15 cellular contexts compared by ENCODE assay signal in the genomic region with DNA sequence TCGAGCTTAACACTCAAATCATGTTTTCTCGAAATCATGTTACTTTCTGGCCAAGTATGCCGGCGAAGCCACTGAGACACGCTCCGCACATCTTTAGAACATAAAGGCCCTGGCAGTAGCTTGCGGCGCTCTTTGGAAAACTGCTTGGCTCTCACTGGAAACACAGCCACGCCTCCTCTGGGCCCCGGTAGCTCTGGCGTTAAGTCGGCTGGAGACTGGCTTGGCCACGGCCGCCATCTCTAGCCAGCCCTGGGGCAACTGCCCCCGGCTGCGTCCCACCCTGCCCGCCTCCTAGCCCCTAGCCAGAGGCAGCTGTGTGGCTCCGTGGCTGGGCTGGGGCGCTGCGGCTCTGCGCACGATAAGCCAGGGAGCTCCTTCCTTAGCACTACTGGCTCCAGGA. TPM values are rescaled to one million over a fixed set of nuclear protein-coding genes. Genes with fewer than 3 reads are reported as not detected.
DNase-seq lines count a peak whose midpoint lies in the region; ATAC-seq and TF ChIP-seq lines count a peak whose summit lies in the region.
"Had no signal": no experiment of that assay in that cellular context is flagged by ENCODE, and none has a peak within 500 bp of the region (broad histone marks: within the 10 kb centered on the region; RNA-seq: fewer than 3 reads in every experiment).

No MANE protein-coding gene starts in this region.

- H3K4me2 ChIP-seq in SK-N-SH = no peak overlapping the region

- WGBS in SK-N-SH (ENCODE audit: low lambda C conversion rate) = 82% methylated on average over 12 of the region's 22 CpGs
- WGBS in aorta, 2 donors = 76 to 83% methylated on average over 22 of the region's 22 CpGs

- no peak overlapping the region for H3K9ac ChIP-seq in SK-N-SH

- H3K36me3 ChIP-seq in SK-N-SH (replicated peaks in 1 of 2; ENCODE audit: control insufficient read depth in 1 of 2, insufficient read depth in 2 of 2, low read length in 1 of 2) (no peaks in the 10 kb centered on the region), aorta (ENCODE audit: control insufficient read depth in 1 of 2, insufficient read depth in 2 of 2, low read length in 1 of 2) (no peaks in the 10 kb centered on the region)
- H3K36me3 ChIP-seq: left lung had no signal

- peaks cover 25% of the 10 kb centered on the region for H3K27me3 ChIP-seq in SK-N-SH (ENCODE audit: insufficient read depth)
- no peaks in the 10 kb centered on the region for H3K27me3 ChIP-seq in aorta (ENCODE audit: control insufficient read depth in 1 of 2, insufficient read depth in 2 of 2, low read length in 1 of 2)

- POLR2A ChIA-PET in SK-N-SH (lab: Yijun Ruan, JAX) = interaction anchor here (1.5 kb wide), 1 partner anchor 9 kb away, joined by 3 read pairs; a partner anchor contains a TSS

- intact Hi-C loops in aorta (cut with DNase I) = loop anchor here in 1 of 2 donors (5.0 kb wide), 1 partner anchor 77 kb away; no protein-coding TSS in a partner anchor

- H3K79me2 ChIP-seq in SK-N-SH (ENCODE audit: insufficient read depth) = no peaks in the 10 kb centered on the region

- peaks cover 0 to 31% of the 10 kb centered on the region in 2 experiments; a peak in 1 of 4 replicates for H3K4me1 ChIP-seq in SK-N-SH (ENCODE audit: control insufficient read depth in 1 of 2, insufficient read depth in 2 of 2, low read depth in 1 of 2, low read length in 1 of 2)
- peaks cover 0 to 2% of the 10 kb centered on the region in 2 donors for H3K4me1 ChIP-seq in aorta (ENCODE audit: control insufficient read depth in 1 of 2, insufficient read depth in 2 of 2, low read length in 2 of 2)

- no peak for TF ChIP-seq RAD21 in SK-N-SH (IDR thresholded peaks at IDR 0.05; ENCODE audit: low read length)

- no peak overlapping the region for H2AFZ ChIP-seq in SK-N-SH (ENCODE audit: low read depth)

- H3K9me2 ChIP-seq in SK-N-SH = no peaks in the 10 kb centered on the region

- no peak for TF ChIP-seq CTCF in SK-N-SH (IDR thresholded peaks at IDR 0.05)

- CTCF ChIA-PET in SK-N-SH (lab: Yijun Ruan, JAX) = interaction anchor here (0.8 to 19.0 kb wide), 18 partner anchors 12 to 108 kb away, joined by 3 to 668 read pairs (median 7); no protein-coding TSS in a partner anchor

- TF ChIP-seq EP300 in SK-N-SH (IDR thresholded peaks at IDR 0.05; ENCODE audit: borderline replicate concordance in 1 of 2, low read depth in 1 of 2, low read length in 1 of 2) = no peak

- no peaks in the 10 kb centered on the region for H3K9me3 ChIP-seq in SK-N-SH
- no peaks in the 10 kb centered on the region for H3K9me3 ChIP-seq in aorta (ENCODE audit: control insufficient read depth, low read length)
- H3K9me3 ChIP-seq: left lung had no signal

- peak; percentile 32 for DNase-seq in SK-N-SH
- peak; percentile 52 for DNase-seq in fibroblast of peridontal ligament (ENCODE audit: extremely low read depth)
- peak; percentile 44 for DNase-seq in occipital lobe (lab: John Stamatoyannopoulos, UW)
- peak in 1 of 2 donors; percentile 47 for DNase-seq in aorta
- DNase-seq in COLO829 (ENCODE audit: low spot score) = no peak
- DNase-seq in NCI-H2107 (lab: John Stamatoyannopoulos, UW) = no peak
- no peak for DNase-seq in activated gamma-delta T cell treated with Interleukin-2 at 50 U/mL for 16 hours
- DNase-seq: activated CD4-positive, alpha-beta T cell treated with anti-CD3 and anti-CD28 coated beads, Interleukin-2, amount 10 ng/mL, durations not matched to agents 7 days and 5 days; activated naive CD4-positive, alpha-beta T cell treated with anti-CD3 and anti-CD28 coated beads, Interleukin-2, amount 50 U/mL, for 16 hours; CD4-positive, CD25-positive, alpha-beta regulatory T cell; effector CD4-positive, alpha-beta T cell; NCI-H774 had no signal

- ATAC-seq in SK-N-SH treated with all-trans-retinoic acid at 6 μM for 48 hours (no peak), aorta (ENCODE audit: low FRiP score) (peak; percentile 24)
- ATAC-seq: Panc1 had no signal

- H4K20me1 ChIP-seq in SK-N-SH (ENCODE audit: insufficient read depth) = no peaks in the 10 kb centered on the region

- H3K4me3 ChIP-seq in SK-N-SH (ENCODE audit: low read depth in 2 of 2, low read length in 1 of 2) = no peak overlapping the region
- H3K4me3 ChIP-seq in aorta (ENCODE audit: low read length in 2 of 2) = no peak overlapping the region
- H3K4me3 ChIP-seq: left lung had no signal

- no peaks in the 10 kb centered on the region for H3F3A ChIP-seq in SK-N-SH (replicated peaks; ENCODE audit: insufficient read depth)

- no peak overlapping the region for H3K27ac ChIP-seq in SK-N-SH (ENCODE audit: low read depth in 2 of 2, low read length in 1 of 2)
- H3K27ac ChIP-seq in aorta (ENCODE audit: low read depth in 1 of 2, low read length in 2 of 2) = no peak overlapping the region

TF ChIP-seq in SK-N-SH, 30 proteins besides CTCF, POLR2A, EP300 and RAD21:
- TF ChIP-seq MXI1 (IDR thresholded peaks at IDR 0.05; ENCODE audit: low read depth, low read length) (no peak), TAF1 (IDR thresholded peaks at IDR 0.05; ENCODE audit: borderline replicate concordance, low read depth, low read length) (no peak), GATA2 (CRISPR knock-in tag; IDR thresholded peaks at IDR 0.05) (no peak), GABPA (IDR thresholded peaks at IDR 0.05; ENCODE audit: low read depth) (no peak), CHD2 (IDR thresholded peaks at IDR 0.05; ENCODE audit: low read length, partially characterized antibody) (no peak), FOXJ3 (CRISPR knock-in tag; IDR thresholded peaks at IDR 0.05) (no peak), TCF12 (IDR thresholded peaks at IDR 0.05) (no peak)
- TF ChIP-seq, protein P1, sequence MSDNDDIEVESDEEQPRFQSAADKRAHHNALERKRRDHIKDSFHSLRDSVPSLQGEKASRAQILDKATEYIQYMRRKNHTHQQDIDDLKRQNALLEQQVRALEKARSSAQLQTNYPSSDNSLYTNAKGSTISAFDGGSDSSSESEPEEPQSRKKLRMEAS (IDR thresholded peaks at IDR 0.05; ENCODE audit: low read depth) = no peak
TF ChIP-seq in SK-N-SH: peak in this region for 0.

TF ChIP-seq in SK-N-SH treated with all-trans-retinoic acid at 6 μM for 48 hours, 23 proteins besides CTCF, POLR2A, EP300 and RAD21:
- TF ChIP-seq, protein P2, sequence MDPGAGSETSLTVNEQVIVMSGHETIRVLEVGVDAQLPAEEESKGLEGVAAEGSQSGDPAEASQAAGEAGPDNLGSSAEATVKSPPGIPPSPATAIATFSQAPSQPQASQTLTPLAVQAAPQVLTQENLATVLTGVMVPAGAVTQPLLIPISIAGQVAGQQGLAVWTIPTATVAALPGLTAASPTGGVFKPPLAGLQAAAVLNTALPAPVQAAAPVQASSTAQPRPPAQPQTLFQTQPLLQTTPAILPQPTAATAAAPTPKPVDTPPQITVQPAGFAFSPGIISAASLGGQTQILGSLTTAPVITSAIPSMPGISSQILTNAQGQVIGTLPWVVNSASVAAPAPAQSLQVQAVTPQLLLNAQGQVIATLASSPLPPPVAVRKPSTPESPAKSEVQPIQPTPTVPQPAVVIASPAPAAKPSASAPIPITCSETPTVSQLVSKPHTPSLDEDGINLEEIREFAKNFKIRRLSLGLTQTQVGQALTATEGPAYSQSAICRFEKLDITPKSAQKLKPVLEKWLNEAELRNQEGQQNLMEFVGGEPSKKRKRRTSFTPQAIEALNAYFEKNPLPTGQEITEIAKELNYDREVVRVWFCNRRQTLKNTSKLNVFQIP (CRISPR knock-in tag; IDR thresholded peaks at IDR 0.05; ENCODE audit: borderline replicate concordance, low read depth) = no peak
- no peak for TF ChIP-seq SNAI2 (CRISPR knock-in tag; IDR thresholded peaks at IDR 0.05)
- no peak for TF ChIP-seq ZC3H10 (CRISPR knock-in tag; IDR thresholded peaks at IDR 0.05)
- TF ChIP-seq ZNF8 (CRISPR knock-in tag; IDR thresholded peaks at IDR 0.05) = no peak
- TF ChIP-seq, protein P3, sequence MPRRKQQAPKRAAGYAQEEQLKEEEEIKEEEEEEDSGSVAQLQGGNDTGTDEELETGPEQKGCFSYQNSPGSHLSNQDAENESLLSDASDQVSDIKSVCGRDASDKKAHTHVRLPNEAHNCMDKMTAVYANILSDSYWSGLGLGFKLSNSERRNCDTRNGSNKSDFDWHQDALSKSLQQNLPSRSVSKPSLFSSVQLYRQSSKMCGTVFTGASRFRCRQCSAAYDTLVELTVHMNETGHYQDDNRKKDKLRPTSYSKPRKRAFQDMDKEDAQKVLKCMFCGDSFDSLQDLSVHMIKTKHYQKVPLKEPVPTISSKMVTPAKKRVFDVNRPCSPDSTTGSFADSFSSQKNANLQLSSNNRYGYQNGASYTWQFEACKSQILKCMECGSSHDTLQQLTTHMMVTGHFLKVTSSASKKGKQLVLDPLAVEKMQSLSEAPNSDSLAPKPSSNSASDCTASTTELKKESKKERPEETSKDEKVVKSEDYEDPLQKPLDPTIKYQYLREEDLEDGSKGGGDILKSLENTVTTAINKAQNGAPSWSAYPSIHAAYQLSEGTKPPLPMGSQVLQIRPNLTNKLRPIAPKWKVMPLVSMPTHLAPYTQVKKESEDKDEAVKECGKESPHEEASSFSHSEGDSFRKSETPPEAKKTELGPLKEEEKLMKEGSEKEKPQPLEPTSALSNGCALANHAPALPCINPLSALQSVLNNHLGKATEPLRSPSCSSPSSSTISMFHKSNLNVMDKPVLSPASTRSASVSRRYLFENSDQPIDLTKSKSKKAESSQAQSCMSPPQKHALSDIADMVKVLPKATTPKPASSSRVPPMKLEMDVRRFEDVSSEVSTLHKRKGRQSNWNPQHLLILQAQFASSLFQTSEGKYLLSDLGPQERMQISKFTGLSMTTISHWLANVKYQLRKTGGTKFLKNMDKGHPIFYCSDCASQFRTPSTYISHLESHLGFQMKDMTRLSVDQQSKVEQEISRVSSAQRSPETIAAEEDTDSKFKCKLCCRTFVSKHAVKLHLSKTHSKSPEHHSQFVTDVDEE (CRISPR knock-in tag; IDR thresholded peaks at IDR 0.05) = no peak
- no peak for TF ChIP-seq ESRRG (CRISPR knock-in tag; IDR thresholded peaks at IDR 0.05)
- no peak for TF ChIP-seq OSR1 (CRISPR knock-in tag; IDR thresholded peaks at IDR 0.05)
- TF ChIP-seq RARB (CRISPR knock-in tag; IDR thresholded peaks at IDR 0.05) = no peak
- no peak for TF ChIP-seq GLIS3 (CRISPR knock-in tag; IDR thresholded peaks at IDR 0.05)
- no peak for TF ChIP-seq ISL1 (CRISPR knock-in tag; IDR thresholded peaks at IDR 0.05)
- TF ChIP-seq ZNF565 (CRISPR knock-in tag; conservative IDR thresholded peaks at IDR 0.05; ENCODE audit: low read depth) = no peak
- TF ChIP-seq TOX (CRISPR knock-in tag; IDR thresholded peaks at IDR 0.05; ENCODE audit: borderline replicate concordance) = no peak
- TF ChIP-seq ZNF70 (CRISPR knock-in tag; IDR thresholded peaks at IDR 0.05) = no peak

RNA-seq across cellular contexts. Expression of a gene that starts 9.2 kb away (rescaled TPM):
- polyA plus RNA-seq in SK-N-SH (2012; rRNA removed) (15.5 and 19.8 TPM in 2 replicates), aorta (1 to 10 TPM; 1.7 to 9.5 TPM)
- polyA plus RNA-seq in SK-N-SH (2012; cell fraction: cytosol; rRNA removed) = 10.3 and 14.6 TPM in 2 replicates
- 39.2 and 39.3 TPM in 2 replicates for polyA plus RNA-seq in SK-N-SH (2012; cell fraction: nucleus; rRNA removed)
- total RNA-seq in occipital lobe (26.2 TPM), aorta (10 to 100 TPM; 19.2 to 23.7 TPM)

RNA-seq across cellular contexts. Expression of a gene that starts 34.1 kb away (rescaled TPM):
- polyA plus RNA-seq in SK-N-SH (2012; rRNA removed) (44.1 and 44.3 TPM in 2 replicates), aorta (10 to 100 TPM; 15.9 to 30.8 TPM)
- 39.4 and 46.0 TPM in 2 replicates for polyA plus RNA-seq in SK-N-SH (2012; cell fraction: cytosol; rRNA removed)
- polyA plus RNA-seq in SK-N-SH (2012; cell fraction: nucleus; rRNA removed) = 24.7 and 32.2 TPM in 2 replicates
- total RNA-seq in occipital lobe (11.7 TPM), aorta (10 to 100 TPM; 22.9 to 30.9 TPM)

Comparison
In these comparisons a context has a peak if more than half of its experiments do, and no peak if none do; other contexts are left out.
1. DNase-seq: peak in SK-N-SH (single experiment), fibroblast of peridontal ligament (single experiment) and occipital lobe (single experiment); none in COLO829 (single experiment), NCI-H2107 (single experiment) and activated gamma-delta T cell treated with Interleukin-2 at 50 U/mL for 16 hours (single experiment).